Comparison of ENCODE assay signal across 1 cellular context in the genomic region with DNA sequence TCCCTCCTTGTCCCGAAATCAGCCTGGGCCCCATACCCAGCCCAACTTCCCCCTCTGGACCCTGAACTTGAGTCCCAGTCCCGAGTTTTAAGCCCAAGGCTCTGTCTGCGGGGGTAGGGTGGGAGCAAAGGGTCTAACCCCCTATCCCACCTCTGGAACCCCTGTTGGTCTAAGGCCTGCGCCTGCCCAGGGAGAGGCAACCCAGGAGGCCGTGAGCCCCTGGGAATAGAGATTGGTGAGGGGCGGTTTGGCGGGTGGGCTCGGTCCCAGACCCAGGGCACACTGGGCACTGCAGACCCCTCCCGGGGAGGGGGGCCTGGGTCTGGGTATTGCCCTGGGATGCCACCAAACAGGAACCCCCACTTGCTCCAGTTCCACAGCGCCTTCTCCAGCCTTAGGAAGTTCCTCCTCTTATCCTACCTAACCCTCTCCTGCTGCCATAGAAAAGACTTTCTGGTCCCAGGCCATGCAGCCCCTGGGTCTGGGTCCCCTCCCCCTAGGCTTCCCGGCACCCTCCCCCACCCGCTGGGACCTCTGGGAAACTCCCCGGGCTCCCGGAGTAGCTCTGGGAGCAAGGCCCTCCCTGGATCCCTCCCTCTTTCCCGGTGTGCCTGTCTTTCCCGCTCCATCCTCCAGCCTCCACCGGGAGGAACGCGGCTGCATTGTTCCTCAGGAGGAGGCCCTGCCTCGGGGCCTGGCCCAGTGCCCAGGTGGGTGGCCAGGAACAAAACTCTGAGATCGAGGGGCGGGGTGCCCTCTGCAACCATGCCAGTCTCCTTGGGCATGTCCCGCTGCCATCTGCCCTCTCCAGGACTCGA.
TF ChIP-seq lines count a peak whose summit lies in the region.

No MANE protein-coding gene starts in this region.

TF ChIP-seq in K562, 482 proteins besides CTCF, POLR2A, EP300 and RAD21:
- TF ChIP-seq, protein P1, sequence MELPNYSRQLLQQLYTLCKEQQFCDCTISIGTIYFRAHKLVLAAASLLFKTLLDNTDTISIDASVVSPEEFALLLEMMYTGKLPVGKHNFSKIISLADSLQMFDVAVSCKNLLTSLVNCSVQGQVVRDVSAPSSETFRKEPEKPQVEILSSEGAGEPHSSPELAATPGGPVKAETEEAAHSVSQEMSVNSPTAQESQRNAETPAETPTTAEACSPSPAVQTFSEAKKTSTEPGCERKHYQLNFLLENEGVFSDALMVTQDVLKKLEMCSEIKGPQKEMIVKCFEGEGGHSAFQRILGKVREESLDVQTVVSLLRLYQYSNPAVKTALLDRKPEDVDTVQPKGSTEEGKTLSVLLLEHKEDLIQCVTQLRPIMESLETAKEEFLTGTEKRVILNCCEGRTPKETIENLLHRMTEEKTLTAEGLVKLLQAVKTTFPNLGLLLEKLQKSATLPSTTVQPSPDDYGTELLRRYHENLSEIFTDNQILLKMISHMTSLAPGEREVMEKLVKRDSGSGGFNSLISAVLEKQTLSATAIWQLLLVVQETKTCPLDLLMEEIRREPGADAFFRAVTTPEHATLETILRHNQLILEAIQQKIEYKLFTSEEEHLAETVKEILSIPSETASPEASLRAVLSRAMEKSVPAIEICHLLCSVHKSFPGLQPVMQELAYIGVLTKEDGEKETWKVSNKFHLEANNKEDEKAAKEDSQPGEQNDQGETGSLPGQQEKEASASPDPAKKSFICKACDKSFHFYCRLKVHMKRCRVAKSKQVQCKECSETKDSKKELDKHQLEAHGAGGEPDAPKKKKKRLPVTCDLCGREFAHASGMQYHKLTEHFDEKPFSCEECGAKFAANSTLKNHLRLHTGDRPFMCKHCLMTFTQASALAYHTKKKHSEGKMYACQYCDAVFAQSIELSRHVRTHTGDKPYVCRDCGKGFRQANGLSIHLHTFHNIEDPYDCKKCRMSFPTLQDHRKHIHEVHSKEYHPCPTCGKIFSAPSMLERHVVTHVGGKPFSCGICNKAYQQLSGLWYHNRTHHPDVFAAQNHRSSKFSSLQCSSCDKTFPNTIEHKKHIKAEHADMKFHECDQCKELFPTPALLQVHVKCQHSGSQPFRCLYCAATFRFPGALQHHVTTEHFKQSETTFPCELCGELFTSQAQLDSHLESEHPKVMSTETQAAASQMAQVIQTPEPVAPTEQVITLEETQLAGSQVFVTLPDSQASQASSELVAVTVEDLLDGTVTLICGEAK (IDR thresholded peaks at IDR 0.05), result peak; percentile 20; the same call in 1 of the 2 replicates
- TF ChIP-seq, protein P1 (CRISPR knock-in tag; IDR thresholded peaks at IDR 0.05), result no peak
- TF ChIP-seq CCNT2 (IDR thresholded peaks at IDR 0.05; ENCODE audit: borderline replicate concordance, extremely low read depth, insufficient read length, low read depth, low read length) (no peak), SIN3A (IDR thresholded peaks at IDR 0.05; ENCODE audit: borderline replicate concordance in 2 of 2, control insufficient read depth in 1 of 2, low read depth in 2 of 2, low read length in 2 of 2) (0 out of 4 replicates have a peak, but pooled peaks of 1 of the 2 experiments have one; percentile 11), ZNF586 (CRISPR knock-in tag; conservative IDR thresholded peaks at IDR 0.05) (no peak), HEY1 (CRISPR knock-in tag; IDR thresholded peaks at IDR 0.05; ENCODE audit: borderline replicate concordance) (no peak), RBM25 (IDR thresholded peaks at IDR 0.05; ENCODE audit: low read depth, low read length, severe bottlenecking) (peak; percentile 37), ASH1L (IDR thresholded peaks at IDR 0.05; ENCODE audit: borderline replicate concordance, low read depth, partially characterized antibody) (no peak), NFIC (IDR thresholded peaks at IDR 0.05) (peak; percentile 62), SP1 (CRISPR knock-in tag; IDR thresholded peaks at IDR 0.05) (peak; percentile 16; the same call in 1 of the 2 replicates), RBM22 (IDR thresholded peaks at IDR 0.05; ENCODE audit: low read depth, low read length, poor library complexity, severe bottlenecking) (no peak), BCOR (IDR thresholded peaks at IDR 0.05) (peak; percentile 93), NRF1 (conservative IDR thresholded peaks at IDR 0.05 in 1 of 2, IDR thresholded peaks at IDR 0.05 in 1 of 2) (0 out of 4 replicates have a peak, but pooled peaks of 1 of the 2 experiments have one; percentile 14), CREBBP (IDR thresholded peaks at IDR 0.05; ENCODE audit: low read depth, low read length) (no peak), BRD9 (IDR thresholded peaks at IDR 0.05; ENCODE audit: low read depth, partially characterized antibody) (peak; percentile 46), ZC3H11A (IDR thresholded peaks at IDR 0.05; ENCODE audit: low read depth, low read length) (no peak), POLR2B (IDR thresholded peaks at IDR 0.05; ENCODE audit: low read depth, partially characterized antibody) (no peak), ZNF551 (CRISPR knock-in tag; IDR thresholded peaks at IDR 0.05) (no peak), RCOR1 (IDR thresholded peaks at IDR 0.05; ENCODE audit: borderline replicate concordance in 1 of 2, low read depth in 2 of 2, low read length in 2 of 2) (peak in 1 of 2 experiments; percentile 30; a peak in 1 of 4 replicates), KDM1A (IDR thresholded peaks at IDR 0.05) (peak; percentile 46 to 73), ZBTB2 (IDR thresholded peaks at IDR 0.05) (0 out of 2 replicates have a peak, but pooled peaks have one; percentile 16), SIX5 (IDR thresholded peaks at IDR 0.05; ENCODE audit: borderline replicate concordance in 1 of 2, insufficient read depth in 1 of 2, low read depth in 1 of 2, low read length in 2 of 2) (no peak), FIP1L1 (IDR thresholded peaks at IDR 0.05; ENCODE audit: low read depth, low read length, poor library complexity, severe bottlenecking) (no peak), ZNF445 (CRISPR knock-in tag; IDR thresholded peaks at IDR 0.05; ENCODE audit: low read depth) (no peak), SNRNP70 (optimal IDR thresholded peaks at IDR 0.05; ENCODE audit: low read depth, low read length) (no peak), DPF2 (IDR thresholded peaks at IDR 0.05) (0 out of 2 replicates have a peak, but pooled peaks have one; percentile 13), ZNF780A (CRISPR knock-in tag; IDR thresholded peaks at IDR 0.05) (no peak), SP2 (IDR thresholded peaks at IDR 0.05; ENCODE audit: extremely low read depth, low read depth, low read length, poor library complexity, severe bottlenecking) (no peak), NCOA4 (IDR thresholded peaks at IDR 0.05; ENCODE audit: partially characterized antibody) (no peak), CBX1 (IDR thresholded peaks at IDR 0.05; ENCODE audit: low read depth) (peak; percentile 54; the same call in 1 of the 2 replicates), NELFE (IDR thresholded peaks at IDR 0.05; ENCODE audit: insufficient read depth, insufficient read length) (no peak), KAT7 (CRISPR knock-in tag; IDR thresholded peaks at IDR 0.05; ENCODE audit: borderline replicate concordance) (no peak), ZNF507 (tag; conservative IDR thresholded peaks at IDR 0.05) (no peak), HDAC2 (IDR thresholded peaks at IDR 0.05) (0 out of 2 replicates have a peak, but pooled peaks have one; percentile 55), ZNF740 (CRISPR knock-in tag; IDR thresholded peaks at IDR 0.05) (no peak), ZNF740 (tag; IDR thresholded peaks at IDR 0.05) (no peak; a peak in 1 of 4 replicates), MYC (IDR thresholded peaks at IDR 0.05; ENCODE audit: low read depth, low read length) (no peak), MYC (CRISPR knock-in tag; IDR thresholded peaks at IDR 0.05; ENCODE audit: borderline replicate concordance, low read depth) (no peak), ZBTB7A (IDR thresholded peaks at IDR 0.05; ENCODE audit: borderline replicate concordance, control insufficient read depth, low read depth, low read length) (peak; percentile 79)
- TF ChIP-seq, protein P2, sequence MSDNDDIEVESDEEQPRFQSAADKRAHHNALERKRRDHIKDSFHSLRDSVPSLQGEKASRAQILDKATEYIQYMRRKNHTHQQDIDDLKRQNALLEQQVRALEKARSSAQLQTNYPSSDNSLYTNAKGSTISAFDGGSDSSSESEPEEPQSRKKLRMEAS (CRISPR knock-in tag; IDR thresholded peaks at IDR 0.05), result no peak
- TF ChIP-seq, protein P3, sequence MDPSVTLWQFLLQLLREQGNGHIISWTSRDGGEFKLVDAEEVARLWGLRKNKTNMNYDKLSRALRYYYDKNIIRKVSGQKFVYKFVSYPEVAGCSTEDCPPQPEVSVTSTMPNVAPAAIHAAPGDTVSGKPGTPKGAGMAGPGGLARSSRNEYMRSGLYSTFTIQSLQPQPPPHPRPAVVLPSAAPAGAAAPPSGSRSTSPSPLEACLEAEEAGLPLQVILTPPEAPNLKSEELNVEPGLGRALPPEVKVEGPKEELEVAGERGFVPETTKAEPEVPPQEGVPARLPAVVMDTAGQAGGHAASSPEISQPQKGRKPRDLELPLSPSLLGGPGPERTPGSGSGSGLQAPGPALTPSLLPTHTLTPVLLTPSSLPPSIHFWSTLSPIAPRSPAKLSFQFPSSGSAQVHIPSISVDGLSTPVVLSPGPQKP (CRISPR knock-in tag; IDR thresholded peaks at IDR 0.05), result no peak
